In the genomic region with DNA sequence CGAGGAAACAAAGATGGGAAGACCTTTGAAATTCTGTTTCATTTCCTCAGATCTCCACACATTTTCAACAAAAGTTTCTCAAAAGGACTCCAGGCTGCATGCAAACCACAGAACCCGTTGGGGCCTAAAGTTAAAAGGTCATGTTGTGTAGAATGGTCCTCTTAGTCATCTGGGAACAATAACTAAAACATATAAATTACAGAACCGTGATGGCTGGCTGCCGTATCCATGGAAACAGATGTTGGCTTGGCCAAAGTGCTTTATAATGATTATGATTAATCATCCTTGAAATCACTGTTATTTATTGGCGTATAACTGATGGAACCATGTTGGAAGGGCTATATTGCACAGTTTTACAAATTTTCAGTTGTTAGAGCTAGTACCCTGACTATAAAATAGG, we compare ENCODE assay signal across 23 cellular contexts.
DNase-seq lines count a peak whose midpoint lies in the region; ATAC-seq, FAIRE-seq and TF ChIP-seq lines count a peak whose summit lies in the region.
"Had no signal": no experiment of that assay in that cellular context is flagged by ENCODE, and none has a peak within 500 bp of the region (broad histone marks: within the 10 kb centered on the region; RNA-seq: fewer than 3 reads in every experiment).

No MANE protein-coding gene starts in this region.

- DNase-seq in M059J (ENCODE audit: low read depth) (peak; percentile 48), astrocyte (ENCODE audit: low read depth) (peak; percentile 6), type B pancreatic cell (ENCODE audit: extremely low spot score, unreplicated experiment) (no peak)
- no peak for DNase-seq in stimulated activated CD4-positive, alpha-beta T cell treated with anti-CD3 and anti-CD28 coated beads, Interleukin-2, amount 100 ng/mL, for 24 hours
- DNase-seq: CD4-positive, alpha-beta T cell; Karpas-422; MG63; NCI-H1092; NCI-H2081 treated with DMSO at 0.1 percent for 48 hours; NCI-H510A; NCI-H748 treated with DMSO at 0.1 percent for 48 hours; NK-92 treated with Interleukin-12 subunit alpha and Interleukin-12 subunit beta, amount 100 ng/mL, for 24 hours; Peyer's patch; Right ventricle myocardium superior had no signal

- H3K36me3 Mint-ChIP-seq in astrocyte (ENCODE audit: low read depth, unreplicated experiment) (no peaks in the 10 kb centered on the region), nephron (ENCODE audit: low read depth) (no peaks in the 10 kb centered on the region), type B pancreatic cell (no peaks in the 10 kb centered on the region)
- H3K36me3 Mint-ChIP-seq: IgD-negative memory B cell had no signal

- ATAC-seq in HG03469 (IDR thresholded peaks at IDR 0.05; ENCODE audit: unreplicated experiment) (no peak), GM19397 (IDR thresholded peaks at IDR 0.05; ENCODE audit: unreplicated experiment) (no peak)
- ATAC-seq: A549, GM12878 had no signal

- H3K4me3 ChIP-seq in astrocyte (ENCODE audit: insufficient read depth, low read depth, low read length): no peak overlapping the region
- H3K4me3 ChIP-seq: A549, GM12878, MG63, Peyer's patch had no signal

- H4K20me1 ChIP-seq in astrocyte (ENCODE audit: insufficient read depth, low read length): no peaks in the 10 kb centered on the region

- no peaks in the 10 kb centered on the region for H3K27me3 ChIP-seq in astrocyte (ENCODE audit: insufficient read depth, low read length)
- H3K27me3 ChIP-seq: MG63, Peyer's patch had no signal

- FAIRE-seq in astrocyte (lab: Jason Lieb, UNC): no peak
- FAIRE-seq: A549, GM12878, H1, HTR-8/SVneo had no signal

- no peaks in the 10 kb centered on the region for H3K36me3 ChIP-seq in astrocyte (ENCODE audit: insufficient read depth, low read length)
- H3K36me3 ChIP-seq: MG63, Peyer's patch had no signal

- H3K27me3 Mint-ChIP-seq in astrocyte (ENCODE audit: low read depth, unreplicated experiment): peaks cover 3% of the 10 kb centered on the region
- H3K27me3 Mint-ChIP-seq in nephron (ENCODE audit: low read depth): peaks cover 4% of the 10 kb centered on the region
- no peaks in the 10 kb centered on the region for H3K27me3 Mint-ChIP-seq in type B pancreatic cell
- H3K27me3 Mint-ChIP-seq: CD4-positive, alpha-beta T cell had no signal

- TF ChIP-seq CTCF in astrocyte (IDR thresholded peaks at IDR 0.05; ENCODE audit: insufficient read depth, low read depth, low read length) (no peak), nephron (IDR thresholded peaks at IDR 0.05; ENCODE audit: unreplicated experiment in 3 of 3) (no peak), type B pancreatic cell (conservative IDR thresholded peaks at IDR 0.05) (no peak)

- H3K4me1 ChIP-seq in astrocyte (ENCODE audit: insufficient read depth, low read length): no peaks in the 10 kb centered on the region
- H3K4me1 ChIP-seq: A549, Peyer's patch had no signal

- H3K4me2 ChIP-seq in astrocyte (ENCODE audit: low read length): no peak overlapping the region
- H3K4me2 ChIP-seq: A549 had no signal

- no peak overlapping the region for H3K27ac Mint-ChIP-seq in astrocyte (ENCODE audit: unreplicated experiment)
- H3K27ac Mint-ChIP-seq in nephron: peak overlapping the region; percentile 3 to 55 (median 7)
- H3K27ac Mint-ChIP-seq in type B pancreatic cell: no peak overlapping the region
- H3K27ac Mint-ChIP-seq: CD4-positive, alpha-beta T cell; IgD-negative memory B cell had no signal

- no peaks in the 10 kb centered on the region for H3K79me2 ChIP-seq in astrocyte (ENCODE audit: insufficient read depth, low read length)

- H3K4me3 Mint-ChIP-seq in astrocyte (ENCODE audit: unreplicated experiment) (no peak overlapping the region), nephron (no peak overlapping the region), type B pancreatic cell (peak overlapping the region; percentile 46)
- H3K4me3 Mint-ChIP-seq: CD4-positive, alpha-beta T cell; IgD-negative memory B cell had no signal

- H3K4me1 Mint-ChIP-seq in astrocyte (ENCODE audit: low read depth, unreplicated experiment) (peaks cover 3% of the 10 kb centered on the region), nephron (peaks cover 56% of the 10 kb centered on the region), type B pancreatic cell (ENCODE audit: unreplicated experiment) (peaks cover 33% of the 10 kb centered on the region)
- H3K4me1 Mint-ChIP-seq: IgD-negative memory B cell had no signal

- H3K9me3 Mint-ChIP-seq in astrocyte (ENCODE audit: unreplicated experiment): no peaks in the 10 kb centered on the region
- H3K9me3 Mint-ChIP-seq in nephron: no peaks in the 10 kb centered on the region
- H3K9me3 Mint-ChIP-seq in type B pancreatic cell: no peaks in the 10 kb centered on the region
- H3K9me3 Mint-ChIP-seq: CD4-positive, alpha-beta T cell; IgD-negative memory B cell had no signal

- no peaks in the 10 kb centered on the region for H3K9me3 ChIP-seq in astrocyte (ENCODE audit: insufficient read depth, low read depth, low read length)
- H3K9me3 ChIP-seq: A549, MG63, Peyer's patch had no signal

- no peak overlapping the region for H3K9ac ChIP-seq in astrocyte (ENCODE audit: low read length)

- no peak overlapping the region for H3K27ac ChIP-seq in astrocyte (ENCODE audit: low read depth, low read length)
- H3K27ac ChIP-seq: A549, HL-60, Peyer's patch had no signal

- no peak overlapping the region for H2AFZ ChIP-seq in astrocyte (ENCODE audit: low read depth, low read length)

Comparison
In these comparisons a context has a peak if more than half of its experiments do, and no peak if none do; other contexts are left out.
1. DNase-seq: peak in M059J (single experiment) and astrocyte (single experiment); none in type B pancreatic cell (single experiment) and stimulated activated CD4-positive, alpha-beta T cell treated with anti-CD3 and anti-CD28 coated beads, Interleukin-2, amount 100 ng/mL, for 24 hours (0 of 2).
2. H3K27ac Mint-ChIP-seq: peak in nephron (3 of 3); none in astrocyte (single experiment) and type B pancreatic cell (single experiment).